ENCODE assay signal across 1 cellular context in genomic region chr19:14407889-14408640, GRCh38.
TF ChIP-seq lines count a peak whose summit lies in the region.

No MANE protein-coding gene starts in this region.

TF ChIP-seq in HepG2, 621 proteins besides CTCF, POLR2A, EP300 and RAD21:
- TF ChIP-seq THAP11 (CRISPR knock-in tag; IDR thresholded peaks at IDR 0.05) (no peak), POLR2AphosphoS2 (IDR thresholded peaks at IDR 0.05; ENCODE audit: low read depth, low read length) (0 out of 2 replicates have a peak, but pooled peaks have one; percentile 56), RBM22 (optimal IDR thresholded peaks at IDR 0.05; ENCODE audit: low read length) (peak; percentile 27), AGO2 (optimal IDR thresholded peaks at IDR 0.05; ENCODE audit: low read depth, low read length) (peak; percentile 90), RBFOX2 (IDR thresholded peaks at IDR 0.05; ENCODE audit: low read depth, low read length) (peak; percentile 59; the same call in 1 of the 2 replicates), HNRNPL (IDR thresholded peaks at IDR 0.05; ENCODE audit: low read depth, low read length) (0 out of 2 replicates have a peak, but pooled peaks have one; percentile 3)
- TF ChIP-seq, protein P1, sequence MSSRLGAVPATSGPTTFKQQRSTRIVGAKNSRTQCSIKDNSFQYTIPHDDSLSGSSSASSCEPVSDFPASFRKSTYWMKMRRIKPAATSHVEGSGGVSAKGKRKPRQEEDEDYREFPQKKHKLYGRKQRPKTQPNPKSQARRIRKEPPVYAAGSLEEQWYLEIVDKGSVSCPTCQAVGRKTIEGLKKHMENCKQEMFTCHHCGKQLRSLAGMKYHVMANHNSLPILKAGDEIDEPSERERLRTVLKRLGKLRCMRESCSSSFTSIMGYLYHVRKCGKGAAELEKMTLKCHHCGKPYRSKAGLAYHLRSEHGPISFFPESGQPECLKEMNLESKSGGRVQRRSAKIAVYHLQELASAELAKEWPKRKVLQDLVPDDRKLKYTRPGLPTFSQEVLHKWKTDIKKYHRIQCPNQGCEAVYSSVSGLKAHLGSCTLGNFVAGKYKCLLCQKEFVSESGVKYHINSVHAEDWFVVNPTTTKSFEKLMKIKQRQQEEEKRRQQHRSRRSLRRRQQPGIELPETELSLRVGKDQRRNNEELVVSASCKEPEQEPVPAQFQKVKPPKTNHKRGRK (CRISPR knock-in tag; IDR thresholded peaks at IDR 0.05): no peak
